In genomic region chr17:57441270-57441600, GRCh38 we compare ENCODE assay signal across 9 cellular contexts.
DNase-seq lines count a peak whose midpoint lies in the region; ATAC-seq, FAIRE-seq and TF ChIP-seq lines count a peak whose summit lies in the region.
"Had no signal": no experiment of that assay in that cellular context is flagged by ENCODE, and none has a peak within 500 bp of the region (broad histone marks: within the 10 kb centered on the region; RNA-seq: fewer than 3 reads in every experiment).

No MANE protein-coding gene starts in this region.

- POLR2A ChIA-PET in activated naive CD8-positive, alpha-beta T cell treated with anti-CD3 and anti-CD28 coated beads, Interleukin-2, amount 10 ng/mL, durations not matched to agents 7 days and 5 days (lab: Charles Lee), result interaction anchor here (2.8 to 4.7 kb wide), 2 partner anchors 14 to 184 kb away, joined by 20 to 36 read pairs; partner anchors contain the start of gene MSI2

- TF ChIP-seq POLR2A in GM12892 (IDR thresholded peaks at IDR 0.05; ENCODE audit: low read depth, low read length) (no peak), GM18505 (IDR thresholded peaks at IDR 0.05; ENCODE audit: borderline replicate concordance, extremely low read depth, insufficient read depth, insufficient read length) (no peak)

- TF ChIP-seq CTCF in neural crest cell (conservative IDR thresholded peaks at IDR 0.05), result no peak

- ATAC-seq in HG02642 (IDR thresholded peaks at IDR 0.05; ENCODE audit: poor library complexity, unreplicated experiment), result peak; percentile 33
- ATAC-seq in activated naive CD8-positive, alpha-beta T cell treated with anti-CD3 and anti-CD28 coated beads, Interleukin-2, amount 10 ng/mL, durations not matched to agents 7 days and 5 days (ENCODE audit: low read depth), result peak; percentile 14
- no peak for ATAC-seq in GM21390 (IDR thresholded peaks at IDR 0.05; ENCODE audit: unreplicated experiment)
- no peak for ATAC-seq in GM18505 (IDR thresholded peaks at IDR 0.05; ENCODE audit: unreplicated experiment)

- H3K4me3 Mint-ChIP-seq in activated naive CD8-positive, alpha-beta T cell treated with anti-CD3 and anti-CD28 coated beads, Interleukin-2, amount 10 ng/mL, durations not matched to agents 7 days and 5 days, result peak overlapping the region; percentile 9
- H3K4me3 Mint-ChIP-seq in neural crest cell, result peak overlapping the region; percentile 47

- peak overlapping the region; percentile 96 for H3K27ac Mint-ChIP-seq in activated naive CD8-positive, alpha-beta T cell treated with anti-CD3 and anti-CD28 coated beads, Interleukin-2, amount 10 ng/mL, durations not matched to agents 7 days and 5 days
- peak overlapping the region; percentile 32 for H3K27ac Mint-ChIP-seq in neural crest cell (ENCODE audit: unreplicated experiment)

- DNase-seq in GM12892 (ENCODE audit: insufficient read length) (no peak), neural crest cell (ENCODE audit: low read depth, low spot score) (no peak), amygdala (lab: John Stamatoyannopoulos, UW) (no peak)
- DNase-seq in activated naive CD8-positive, alpha-beta T cell treated with anti-CD3 and anti-CD28 coated beads, Interleukin-2, amount 10 ng/mL, durations not matched to agents 7 days and 5 days, result no peak
- no peak for DNase-seq in activated CD4-positive, CD25-positive, alpha-beta regulatory T cell treated with anti-CD3 and anti-CD28 coated beads, Interleukin-2, amount 50 U/mL, for 72 hours
- DNase-seq: KG1 had no signal

- H3K27me3 Mint-ChIP-seq in activated naive CD8-positive, alpha-beta T cell treated with anti-CD3 and anti-CD28 coated beads, Interleukin-2, amount 10 ng/mL, durations not matched to agents 7 days and 5 days, result no peaks in the 10 kb centered on the region
- H3K27me3 Mint-ChIP-seq in neural crest cell (ENCODE audit: low read depth), result no peaks in the 10 kb centered on the region

- peaks cover 56% of the 10 kb centered on the region for H3K4me1 Mint-ChIP-seq in activated naive CD8-positive, alpha-beta T cell treated with anti-CD3 and anti-CD28 coated beads, Interleukin-2, amount 10 ng/mL, durations not matched to agents 7 days and 5 days
- peaks cover 86% of the 10 kb centered on the region for H3K4me1 Mint-ChIP-seq in neural crest cell

- peaks cover 18% of the 10 kb centered on the region for H3K36me3 Mint-ChIP-seq in activated naive CD8-positive, alpha-beta T cell treated with anti-CD3 and anti-CD28 coated beads, Interleukin-2, amount 10 ng/mL, durations not matched to agents 7 days and 5 days
- peaks cover 2% of the 10 kb centered on the region for H3K36me3 Mint-ChIP-seq in neural crest cell (ENCODE audit: low read depth)

- H3K9me3 Mint-ChIP-seq in activated naive CD8-positive, alpha-beta T cell treated with anti-CD3 and anti-CD28 coated beads, Interleukin-2, amount 10 ng/mL, durations not matched to agents 7 days and 5 days, result no peaks in the 10 kb centered on the region
- H3K9me3 Mint-ChIP-seq in neural crest cell, result no peaks in the 10 kb centered on the region

- FAIRE-seq in GM12892 (lab: Jason Lieb, UNC), result peak; percentile 17

Comparison
In these comparisons a context has a peak if more than half of its experiments do, and no peak if none do; other contexts are left out.
1. ATAC-seq: peak in HG02642 (single experiment) and activated naive CD8-positive, alpha-beta T cell treated with anti-CD3 and anti-CD28 coated beads, Interleukin-2, amount 10 ng/mL, durations not matched to agents 7 days and 5 days (single experiment); none in GM21390 (single experiment) and GM18505 (single experiment).